Comparison of ENCODE assay signal across 15 cellular contexts in genomic region chr14:95379634-95380033, GRCh38. TPM values are rescaled to one million over a fixed set of nuclear protein-coding genes. Genes with fewer than 3 reads are reported as not detected.
A peak's percentile ranks its signal among the peaks of the same experiment; 100 is the strongest.
DNase-seq lines count a peak whose midpoint lies in the region; ATAC-seq, FAIRE-seq and TF ChIP-seq lines count a peak whose summit lies in the region.
"Had no signal": no experiment of that assay in that cellular context is flagged by ENCODE, and none has a peak within 500 bp of the region (broad histone marks: within the 10 kb centered on the region; RNA-seq: fewer than 3 reads in every experiment).

No MANE protein-coding gene starts in this region.

- no peaks in the 10 kb centered on the region for H3K4me1 ChIP-seq in A549
- H3K4me1 ChIP-seq in HEK293 (ENCODE audit: control insufficient read depth, insufficient read depth, low read length): no peaks in the 10 kb centered on the region
- H3K4me1 ChIP-seq in K562 (replicated peaks in 1 of 2; ENCODE audit: control insufficient read depth in 2 of 2, insufficient read depth in 2 of 2, low read length in 2 of 2): peaks cover 0 to 6% of the 10 kb centered on the region in 2 experiments; a peak in 2 of 5 replicates
- no peaks in the 10 kb centered on the region for H3K4me1 ChIP-seq in pancreas

- no peak overlapping the region for H2AFZ ChIP-seq in K562 (ENCODE audit: low read depth, low read length)

- peaks cover 32% of the 10 kb centered on the region for H3K9me3 Mint-ChIP-seq in WTC11

- H3K27me3 Mint-ChIP-seq in WTC11 (ENCODE audit: low read depth): peaks cover 9% of the 10 kb centered on the region

- FAIRE-seq in A549 (lab: Jason Lieb, UNC): no peak
- no peak for FAIRE-seq in K562 (lab: Jason Lieb, UNC)
- peak; percentile 81 for FAIRE-seq in pancreas (lab: Jason Lieb, UNC)

- peaks cover 23% of the 10 kb centered on the region for H3K36me3 Mint-ChIP-seq in WTC11

- DNase-seq in A549 (ENCODE audit: low read depth in 1 of 2, low spot score in 1 of 2) (no peak), K562 (ENCODE audit: extremely low read depth in 1 of 4, low spot score in 3 of 4) (no peak), pancreas (no peak), WTC11 (ENCODE audit: low spot score) (no peak), SIG-M5 treated with dmso at 0.1 percent for 504 hours (lab: John Stamatoyannopoulos, UW; ENCODE audit: unreplicated experiment) (no peak), lower leg skin (ENCODE audit: low spot score in 2 of 2) (no peak)
- DNase-seq: AML-193; CD4-positive, alpha-beta T cell; DMS153; DMS79; GF-D8; GOT3; H7 had no signal

- POLR2A ChIA-PET in A549 (lab: Yijun Ruan, JAX): no interaction called here
- POLR2A ChIA-PET in HEK293 (lab: Yijun Ruan, JAX): no interaction called here
- POLR2A ChIA-PET in K562 (lab: Yijun Ruan, JAX): no interaction called here
- POLR2A ChIA-PET in WTC11 (lab: Charles Lee): no interaction called here

- H3K9me3 ChIP-seq in A549 (peaks cover 31% of the 10 kb centered on the region), HEK293 (ENCODE audit: control insufficient read depth, insufficient read depth, low read depth, low read length) (no peaks in the 10 kb centered on the region), K562 (replicated peaks; ENCODE audit: control insufficient read depth, insufficient read depth, low read depth, low read length) (no peaks in the 10 kb centered on the region), pancreas (peaks cover 0 to 5% (median 0%) of the 10 kb centered on the region in 4 donors)

- no peak for TF ChIP-seq CTCF in A549 (IDR thresholded peaks at IDR 0.05)
- TF ChIP-seq CTCF in HEK293 (tag by site-specific recombination; IDR thresholded peaks at IDR 0.05): no peak
- no peak for TF ChIP-seq CTCF in K562 (IDR thresholded peaks at IDR 0.05 in 2 of 3, conservative IDR thresholded peaks at IDR 0.05 in 1 of 3; ENCODE audit: insufficient read depth in 2 of 3, low read depth in 1 of 3, low read length in 3 of 3)
- no peak for TF ChIP-seq CTCF in pancreas (IDR thresholded peaks at IDR 0.05)
- TF ChIP-seq CTCF in WTC11 (IDR thresholded peaks at IDR 0.05): no peak
- no peak for TF ChIP-seq CTCF in lower leg skin (IDR thresholded peaks at IDR 0.05)

- TF ChIP-seq EP300 in A549 (IDR thresholded peaks at IDR 0.05): no peak
- no peak for TF ChIP-seq EP300 in K562 (IDR thresholded peaks at IDR 0.05; ENCODE audit: low read length)

- no peak overlapping the region for H3K27ac Mint-ChIP-seq in WTC11
- H3K27ac Mint-ChIP-seq: CD4-positive, alpha-beta T cell had no signal

- H4K20me1 ChIP-seq in K562 (replicated peaks; ENCODE audit: control insufficient read depth, insufficient read depth, low read length): no peaks in the 10 kb centered on the region

- CTCF ChIA-PET in A549 (lab: Yijun Ruan, JAX): interaction anchor here (0.6 to 1.2 kb wide), 2 partner anchors 33 to 53 kb away, joined by 3 read pairs; no protein-coding TSS in a partner anchor
- CTCF ChIA-PET in HEK293 (lab: Yijun Ruan, JAX): interaction anchor here (0.6 to 1.4 kb wide), 2 partner anchors 18 to 20 kb away, joined by 3 to 6 read pairs; no protein-coding TSS in a partner anchor
- CTCF ChIA-PET in K562 (lab: Yijun Ruan, JAX; ENCODE audit: low intra/inter-chr PET ratio): no interaction called here
- CTCF ChIA-PET in WTC11 (lab: Charles Lee): interaction anchor here (3.0 kb wide), 1 partner anchor 18 kb away, joined by 12 read pairs; no protein-coding TSS in a partner anchor

- H3K4me3 Mint-ChIP-seq in WTC11: no peak overlapping the region
- H3K4me3 Mint-ChIP-seq: CD4-positive, alpha-beta T cell had no signal

- no peaks in the 10 kb centered on the region for H3K36me3 ChIP-seq in HEK293 (ENCODE audit: control insufficient read depth in 2 of 2, insufficient read depth in 1 of 2, low read length in 2 of 2)
- no peaks in the 10 kb centered on the region for H3K36me3 ChIP-seq in K562 (ENCODE audit: control insufficient read depth, insufficient read depth, low read length)
- no peaks in the 10 kb centered on the region for H3K36me3 ChIP-seq in pancreas

- ATAC-seq in A549: no peak
- no peak for ATAC-seq in K562
- no peak for ATAC-seq in pancreas
- ATAC-seq in WTC11: no peak

- H3K79me2 ChIP-seq in K562 (ENCODE audit: control insufficient read depth, insufficient read depth, low read length): no peaks in the 10 kb centered on the region

- H3K4me1 Mint-ChIP-seq in WTC11: peaks cover 3% of the 10 kb centered on the region

- no peak overlapping the region for H3K9ac ChIP-seq in K562 (ENCODE audit: insufficient read depth in 1 of 2, low read depth in 2 of 2, low read length in 2 of 2)

- in situ Hi-C loops in K562 (cut with MboI): no loop called here

- TF ChIP-seq RAD21 in A549 (conservative IDR thresholded peaks at IDR 0.05 in 1 of 2, IDR thresholded peaks at IDR 0.05 in 1 of 2): no peak
- no peak for TF ChIP-seq RAD21 in K562 (CRISPR knock-in tag; conservative IDR thresholded peaks at IDR 0.05 in 1 of 2, IDR thresholded peaks at IDR 0.05 in 1 of 2)

- intact Hi-C loops in K562 (cut with micrococcal nuclease) (no loop called here), pancreas (cut with DNase I) (no loop called here), lower leg skin (cut with DNase I; ENCODE audit: low total_unique reads) (no loop called here)

- no peaks in the 10 kb centered on the region for H3K9me1 ChIP-seq in K562 (ENCODE audit: control insufficient read depth, insufficient read depth, low read length)

- no peak overlapping the region for H3K27ac ChIP-seq in A549
- no peak overlapping the region for H3K27ac ChIP-seq in HEK293 (ENCODE audit: extremely low read depth, low read depth, low read length)
- H3K27ac ChIP-seq in K562 (ENCODE audit: extremely low read depth, low read depth, low read length): no peak overlapping the region
- no peak overlapping the region for H3K27ac ChIP-seq in pancreas
- H3K27ac ChIP-seq: C4-2B had no signal

- H3K4me3 ChIP-seq in A549: no peak overlapping the region
- no peak overlapping the region for H3K4me3 ChIP-seq in HEK293 (ENCODE audit: low read depth, low read length)
- H3K4me3 ChIP-seq in K562: no peak overlapping the region
- no peak overlapping the region for H3K4me3 ChIP-seq in pancreas
- no peak overlapping the region for H3K4me3 ChIP-seq in lower leg skin (ENCODE audit: low read depth, poor library complexity, severe bottlenecking)

- H3K4me2 ChIP-seq in A549 (no peak overlapping the region), K562 (ENCODE audit: insufficient read depth, low read length) (no peak overlapping the region)

- TF ChIP-seq POLR2A in A549 (IDR thresholded peaks at IDR 0.05; ENCODE audit: low read length) (no peak), K562 (conservative IDR thresholded peaks at IDR 0.05) (no peak), lower leg skin (IDR thresholded peaks at IDR 0.05) (no peak)

- no TSS peak for BruUV-seq in K562 (replicated peaks; lab: Mats Ljungman, UMichigan)

- H3K27me3 ChIP-seq in K562 (ENCODE audit: control insufficient read depth in 2 of 2, insufficient read depth in 2 of 2, low read length in 2 of 2) (peaks cover 0 to 13% of the 10 kb centered on the region in 2 experiments; a peak in 1 of 5 replicates), pancreas (no peaks in the 10 kb centered on the region)

TF ChIP-seq in A549, 52 proteins besides CTCF, POLR2A, EP300 and RAD21 (continues in another document):
- TF ChIP-seq ZSCAN20 (CRISPR knock-in tag; IDR thresholded peaks at IDR 0.05) (no peak), KDM1A (IDR thresholded peaks at IDR 0.05; ENCODE audit: low read depth) (peak; percentile 48; the same call in 1 of the 2 replicates), RARB (CRISPR knock-in tag; IDR thresholded peaks at IDR 0.05) (no peak)

TF ChIP-seq in HEK293, 187 proteins besides CTCF, POLR2A, EP300 and RAD21 (continues in another document):
- TF ChIP-seq ZNF510 (tag by site-specific recombination; IDR thresholded peaks at IDR 0.05; ENCODE audit: insufficient replicate concordance) (peak; percentile 27), ZNF544 (tag by site-specific recombination; IDR thresholded peaks at IDR 0.05) (no peak), SETDB1 (IDR thresholded peaks at IDR 0.05; ENCODE audit: insufficient read length, low read length) (peak; percentile 91)

TF ChIP-seq in K562, 482 proteins besides CTCF, POLR2A, EP300 and RAD21 (continues in another document):
- TF ChIP-seq EP400 (IDR thresholded peaks at IDR 0.05): no peak
- TF ChIP-seq CREM (IDR thresholded peaks at IDR 0.05; ENCODE audit: low read depth): no peak

TF ChIP-seq in WTC11, 78 proteins besides CTCF, POLR2A, EP300 and RAD21 (continues in another document):
- no peak for TF ChIP-seq ZNF671 (CRISPR knock-in tag; IDR thresholded peaks at IDR 0.05)
- TF ChIP-seq SOX15 (CRISPR knock-in tag; IDR thresholded peaks at IDR 0.05): no peak
- no peak for TF ChIP-seq NFYB (CRISPR knock-in tag; conservative IDR thresholded peaks at IDR 0.05; ENCODE audit: low read depth)

RNA-seq across cellular contexts. Expression of gene CLMN, which starts 59.9 kb away (rescaled TPM):
- polyA plus RNA-seq in A549 (2011; rRNA removed) (10.6 and 11.3 TPM in 2 replicates), A549 (2017; fragmentation: RNase III; extraction: RNeasy Plus Mini Kit Qiagen cat#74134 plus additional on column Dnase treatment) (2.9 to 4.3 TPM (median 3.3 TPM) in 3 replicates), K562 (2011; rRNA removed) (0.11 and 0.14 TPM in 2 replicates), K562 (2014; fragmentation: Illumina TruSeq; extraction: Trizol) (0.07 and 0.10 TPM in 2 replicates), K562 (2014; fragmentation: Nextera tagmentation; extraction: Ambion mirVana) (not detected), K562 (2014; rRNA removed) (0.01 TPM in 2 replicates), pancreas (10 to 100 TPM; 17.4 to 21.3 TPM)
- 1.4 and 1.6 TPM in 2 replicates for polyA plus RNA-seq in A549 (2012; cell fraction: cytosol; rRNA removed)
- polyA plus RNA-seq in A549 (2012; cell fraction: nucleus; rRNA removed): 2.0 and 3.1 TPM in 2 replicates
- 10.9 and 11.9 TPM in 2 replicates for polyA minus RNA-seq in A549 (2011; rRNA and poly(A)+ RNA removed)
- 0.37 and 1.2 TPM in 2 replicates for total RNA-seq in K562 (2011; cell fraction: chromatin; rRNA removed; ENCODE audit: low replicate concordance)
- 0.17 and 0.39 TPM in 2 replicates for total RNA-seq in K562 (2011; cell fraction: nucleolus; rRNA removed)
- total RNA-seq in K562 (2011; cell fraction: nucleoplasm; rRNA removed): 0.15 and 0.51 TPM in 2 replicates
- total RNA-seq in K562 (2014; rRNA removed) (under 0.01 TPM in 1 of 2 replicates, not detected in the other), K562 (2014; rRNA removed; fragmentation: Illumina TruSeq; extraction: Trizol) (0.04 and 0.06 TPM in 2 replicates), K562 (2015; rRNA removed; fragmentation: Illumina TruSeq; extraction: Trizol) (not detected in 2 replicates), K562 (2021) (0.09 and 0.18 TPM in 2 replicates), pancreas (10 to 100 TPM; 50.0 to 78.1 (median 68.2) TPM), WTC11 (2021) (10.4 to 12.2 TPM (median 10.8 TPM) in 3 replicates), lower leg skin (1 to 10 TPM; 5.6 to 7.6 (median 7.2) TPM)
- polyA plus RNA-seq in K562 (2011; cell fraction: cytosol; rRNA removed): 0.01 and 0.06 TPM in 2 replicates
- polyA plus RNA-seq in K562 (2011; cell fraction: nucleus; rRNA removed): 0.20 and 0.21 TPM in 2 replicates
- polyA plus RNA-seq in K562 (2012): 0.03 and 0.16 TPM in 2 replicates
- polyA minus RNA-seq in K562 (2011; rRNA and poly(A)+ RNA removed): 0.09 and 0.21 TPM in 2 replicates
- 0.29 TPM in 1 of 2 replicates, not detected in the other for polyA minus RNA-seq in K562 (2011; cell fraction: cytosol; rRNA and poly(A)+ RNA removed)
- 0.13 TPM in 1 of 2 replicates, not detected in the other for polyA minus RNA-seq in K562 (2011; cell fraction: nucleus; rRNA and poly(A)+ RNA removed)
